In the genomic region with DNA sequence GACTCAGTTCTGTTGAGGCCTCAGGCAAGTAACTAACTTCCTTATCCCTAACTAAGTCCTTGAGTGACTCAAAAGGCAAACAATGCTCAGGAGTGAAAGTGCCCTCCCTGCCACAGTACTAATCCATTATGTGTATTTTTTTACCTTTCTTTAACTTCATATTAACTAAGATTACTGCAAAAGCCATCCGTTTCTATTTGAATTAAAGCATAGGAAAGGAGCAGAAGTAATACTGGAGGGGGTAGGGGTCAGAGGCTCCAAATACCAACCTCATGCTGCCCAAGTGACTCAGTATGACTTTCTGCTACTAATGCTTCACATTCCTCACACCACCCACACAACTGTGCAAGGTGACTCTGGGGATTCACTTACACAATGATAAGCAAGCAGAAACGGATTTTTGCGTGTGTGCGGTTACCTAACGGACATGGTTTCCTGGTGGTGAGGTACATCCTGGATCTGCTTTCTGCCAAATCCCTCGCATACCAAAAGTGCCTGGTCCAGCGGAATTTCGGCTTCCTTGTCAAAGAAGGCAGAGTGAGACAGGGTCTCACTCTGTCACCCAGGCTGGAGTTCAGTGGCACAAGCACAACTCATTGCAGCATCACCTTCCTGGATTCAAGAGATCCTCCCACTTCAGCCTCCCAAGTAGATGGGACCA, we compare ENCODE assay signal across 1 cellular context.
TF ChIP-seq lines count a peak whose summit lies in the region.

No MANE protein-coding gene starts in this region.

TF ChIP-seq in SK-N-SH, 30 proteins besides CTCF, POLR2A, EP300 and RAD21:
- TF ChIP-seq, protein P1, sequence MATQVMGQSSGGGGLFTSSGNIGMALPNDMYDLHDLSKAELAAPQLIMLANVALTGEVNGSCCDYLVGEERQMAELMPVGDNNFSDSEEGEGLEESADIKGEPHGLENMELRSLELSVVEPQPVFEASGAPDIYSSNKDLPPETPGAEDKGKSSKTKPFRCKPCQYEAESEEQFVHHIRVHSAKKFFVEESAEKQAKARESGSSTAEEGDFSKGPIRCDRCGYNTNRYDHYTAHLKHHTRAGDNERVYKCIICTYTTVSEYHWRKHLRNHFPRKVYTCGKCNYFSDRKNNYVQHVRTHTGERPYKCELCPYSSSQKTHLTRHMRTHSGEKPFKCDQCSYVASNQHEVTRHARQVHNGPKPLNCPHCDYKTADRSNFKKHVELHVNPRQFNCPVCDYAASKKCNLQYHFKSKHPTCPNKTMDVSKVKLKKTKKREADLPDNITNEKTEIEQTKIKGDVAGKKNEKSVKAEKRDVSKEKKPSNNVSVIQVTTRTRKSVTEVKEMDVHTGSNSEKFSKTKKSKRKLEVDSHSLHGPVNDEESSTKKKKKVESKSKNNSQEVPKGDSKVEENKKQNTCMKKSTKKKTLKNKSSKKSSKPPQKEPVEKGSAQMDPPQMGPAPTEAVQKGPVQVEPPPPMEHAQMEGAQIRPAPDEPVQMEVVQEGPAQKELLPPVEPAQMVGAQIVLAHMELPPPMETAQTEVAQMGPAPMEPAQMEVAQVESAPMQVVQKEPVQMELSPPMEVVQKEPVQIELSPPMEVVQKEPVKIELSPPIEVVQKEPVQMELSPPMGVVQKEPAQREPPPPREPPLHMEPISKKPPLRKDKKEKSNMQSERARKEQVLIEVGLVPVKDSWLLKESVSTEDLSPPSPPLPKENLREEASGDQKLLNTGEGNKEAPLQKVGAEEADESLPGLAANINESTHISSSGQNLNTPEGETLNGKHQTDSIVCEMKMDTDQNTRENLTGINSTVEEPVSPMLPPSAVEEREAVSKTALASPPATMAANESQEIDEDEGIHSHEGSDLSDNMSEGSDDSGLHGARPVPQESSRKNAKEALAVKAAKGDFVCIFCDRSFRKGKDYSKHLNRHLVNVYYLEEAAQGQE (IDR thresholded peaks at IDR 0.05; ENCODE audit: low read depth, low read length) = no peak
- no peak for TF ChIP-seq NRF1 (IDR thresholded peaks at IDR 0.05; ENCODE audit: low read depth, low read length)
- peak; percentile 23; the same call in 1 of the 2 replicates for TF ChIP-seq POLR2AphosphoS5 (IDR thresholded peaks at IDR 0.05; ENCODE audit: low read depth, low read length)
- TF ChIP-seq, protein P2, sequence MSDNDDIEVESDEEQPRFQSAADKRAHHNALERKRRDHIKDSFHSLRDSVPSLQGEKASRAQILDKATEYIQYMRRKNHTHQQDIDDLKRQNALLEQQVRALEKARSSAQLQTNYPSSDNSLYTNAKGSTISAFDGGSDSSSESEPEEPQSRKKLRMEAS (IDR thresholded peaks at IDR 0.05; ENCODE audit: low read depth) = no peak; the same call in 1 of the 2 replicates
- TF ChIP-seq MXI1 (IDR thresholded peaks at IDR 0.05; ENCODE audit: low read depth, low read length) = no peak
- TF ChIP-seq TEAD4 (IDR thresholded peaks at IDR 0.05; ENCODE audit: borderline replicate concordance, insufficient read depth) = peak; percentile 63; the same call in 1 of the 2 replicates
- peak; percentile 68; the same call in 1 of the 2 replicates for TF ChIP-seq NFIC (IDR thresholded peaks at IDR 0.05; ENCODE audit: borderline replicate concordance)
- TF ChIP-seq GATA2 (CRISPR knock-in tag; IDR thresholded peaks at IDR 0.05) = no peak
- TF ChIP-seq TAF1 (IDR thresholded peaks at IDR 0.05; ENCODE audit: borderline replicate concordance, low read depth, low read length) = no peak
- no peak for TF ChIP-seq YY1 (IDR thresholded peaks at IDR 0.05; ENCODE audit: low read depth)
- TF ChIP-seq ELF1 (IDR thresholded peaks at IDR 0.05) = no peak
- no peak for TF ChIP-seq FOXJ3 (CRISPR knock-in tag; IDR thresholded peaks at IDR 0.05)
- no peak for TF ChIP-seq CHD2 (IDR thresholded peaks at IDR 0.05; ENCODE audit: low read length, partially characterized antibody)
- TF ChIP-seq EZH2phosphoT487 (IDR thresholded peaks at IDR 0.05; ENCODE audit: borderline replicate concordance, low read depth) = no peak
- no peak for TF ChIP-seq SIN3A (IDR thresholded peaks at IDR 0.05; ENCODE audit: borderline replicate concordance, low read depth, low read length)
- TF ChIP-seq, protein P3, sequence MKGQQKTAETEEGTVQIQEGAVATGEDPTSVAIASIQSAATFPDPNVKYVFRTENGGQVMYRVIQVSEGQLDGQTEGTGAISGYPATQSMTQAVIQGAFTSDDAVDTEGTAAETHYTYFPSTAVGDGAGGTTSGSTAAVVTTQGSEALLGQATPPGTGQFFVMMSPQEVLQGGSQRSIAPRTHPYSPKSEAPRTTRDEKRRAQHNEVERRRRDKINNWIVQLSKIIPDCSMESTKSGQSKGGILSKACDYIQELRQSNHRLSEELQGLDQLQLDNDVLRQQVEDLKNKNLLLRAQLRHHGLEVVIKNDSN (IDR thresholded peaks at IDR 0.05; ENCODE audit: borderline replicate concordance, low read depth) = no peak
- TF ChIP-seq TCF12 (IDR thresholded peaks at IDR 0.05) = peak; percentile 82
- no peak for TF ChIP-seq SMC3 (IDR thresholded peaks at IDR 0.05; ENCODE audit: low read depth, low read length)
- TF ChIP-seq JUND (IDR thresholded peaks at IDR 0.05) = peak; percentile 23; the same call in 1 of the 2 replicates
- TF ChIP-seq, protein P4, sequence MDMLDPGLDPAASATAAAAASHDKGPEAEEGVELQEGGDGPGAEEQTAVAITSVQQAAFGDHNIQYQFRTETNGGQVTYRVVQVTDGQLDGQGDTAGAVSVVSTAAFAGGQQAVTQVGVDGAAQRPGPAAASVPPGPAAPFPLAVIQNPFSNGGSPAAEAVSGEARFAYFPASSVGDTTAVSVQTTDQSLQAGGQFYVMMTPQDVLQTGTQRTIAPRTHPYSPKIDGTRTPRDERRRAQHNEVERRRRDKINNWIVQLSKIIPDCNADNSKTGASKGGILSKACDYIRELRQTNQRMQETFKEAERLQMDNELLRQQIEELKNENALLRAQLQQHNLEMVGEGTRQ (IDR thresholded peaks at IDR 0.05; ENCODE audit: borderline replicate concordance, low read depth, low read length) = no peak
- no peak for TF ChIP-seq RCOR1 (IDR thresholded peaks at IDR 0.05; ENCODE audit: low read length)
- TF ChIP-seq FOSL2 (IDR thresholded peaks at IDR 0.05; ENCODE audit: borderline replicate concordance, low read depth) = peak; percentile 80; the same call in 1 of the 2 replicates
- TF ChIP-seq, protein P5, sequence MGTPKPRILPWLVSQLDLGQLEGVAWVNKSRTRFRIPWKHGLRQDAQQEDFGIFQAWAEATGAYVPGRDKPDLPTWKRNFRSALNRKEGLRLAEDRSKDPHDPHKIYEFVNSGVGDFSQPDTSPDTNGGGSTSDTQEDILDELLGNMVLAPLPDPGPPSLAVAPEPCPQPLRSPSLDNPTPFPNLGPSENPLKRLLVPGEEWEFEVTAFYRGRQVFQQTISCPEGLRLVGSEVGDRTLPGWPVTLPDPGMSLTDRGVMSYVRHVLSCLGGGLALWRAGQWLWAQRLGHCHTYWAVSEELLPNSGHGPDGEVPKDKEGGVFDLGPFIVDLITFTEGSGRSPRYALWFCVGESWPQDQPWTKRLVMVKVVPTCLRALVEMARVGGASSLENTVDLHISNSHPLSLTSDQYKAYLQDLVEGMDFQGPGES (IDR thresholded peaks at IDR 0.05; ENCODE audit: low read depth, low read length) = no peak
- TF ChIP-seq, protein P6, sequence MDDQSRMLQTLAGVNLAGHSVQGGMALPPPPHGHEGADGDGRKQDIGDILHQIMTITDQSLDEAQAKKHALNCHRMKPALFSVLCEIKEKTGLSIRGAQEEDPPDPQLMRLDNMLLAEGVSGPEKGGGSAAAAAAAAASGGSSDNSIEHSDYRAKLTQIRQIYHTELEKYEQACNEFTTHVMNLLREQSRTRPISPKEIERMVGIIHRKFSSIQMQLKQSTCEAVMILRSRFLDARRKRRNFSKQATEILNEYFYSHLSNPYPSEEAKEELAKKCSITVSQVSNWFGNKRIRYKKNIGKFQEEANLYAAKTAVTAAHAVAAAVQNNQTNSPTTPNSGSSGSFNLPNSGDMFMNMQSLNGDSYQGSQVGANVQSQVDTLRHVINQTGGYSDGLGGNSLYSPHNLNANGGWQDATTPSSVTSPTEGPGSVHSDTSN (IDR thresholded peaks at IDR 0.05) = peak; percentile 18; the same call in 1 of the 2 replicates
- no peak for TF ChIP-seq MEF2A (IDR thresholded peaks at IDR 0.05; ENCODE audit: borderline replicate concordance, low read depth)
- no peak for TF ChIP-seq GABPA (IDR thresholded peaks at IDR 0.05; ENCODE audit: low read depth)
- TF ChIP-seq RXRA (IDR thresholded peaks at IDR 0.05; ENCODE audit: borderline replicate concordance, low read depth) = peak; percentile 61; the same call in 1 of the 2 replicates
- TF ChIP-seq FOXM1 (IDR thresholded peaks at IDR 0.05; ENCODE audit: low read depth) = 0 out of 2 replicates have a peak, but pooled peaks have one; percentile 6
- TF ChIP-seq RFX5 (IDR thresholded peaks at IDR 0.05; ENCODE audit: low read length) = no peak
- TF ChIP-seq, protein P7, sequence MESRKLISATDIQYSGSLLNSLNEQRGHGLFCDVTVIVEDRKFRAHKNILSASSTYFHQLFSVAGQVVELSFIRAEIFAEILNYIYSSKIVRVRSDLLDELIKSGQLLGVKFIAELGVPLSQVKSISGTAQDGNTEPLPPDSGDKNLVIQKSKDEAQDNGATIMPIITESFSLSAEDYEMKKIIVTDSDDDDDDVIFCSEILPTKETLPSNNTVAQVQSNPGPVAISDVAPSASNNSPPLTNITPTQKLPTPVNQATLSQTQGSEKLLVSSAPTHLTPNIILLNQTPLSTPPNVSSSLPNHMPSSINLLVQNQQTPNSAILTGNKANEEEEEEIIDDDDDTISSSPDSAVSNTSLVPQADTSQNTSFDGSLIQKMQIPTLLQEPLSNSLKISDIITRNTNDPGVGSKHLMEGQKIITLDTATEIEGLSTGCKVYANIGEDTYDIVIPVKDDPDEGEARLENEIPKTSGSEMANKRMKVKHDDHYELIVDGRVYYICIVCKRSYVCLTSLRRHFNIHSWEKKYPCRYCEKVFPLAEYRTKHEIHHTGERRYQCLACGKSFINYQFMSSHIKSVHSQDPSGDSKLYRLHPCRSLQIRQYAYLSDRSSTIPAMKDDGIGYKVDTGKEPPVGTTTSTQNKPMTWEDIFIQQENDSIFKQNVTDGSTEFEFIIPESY (IDR thresholded peaks at IDR 0.05; ENCODE audit: borderline replicate concordance, low read depth) = no peak
TF ChIP-seq in SK-N-SH: peak in this region for 9.
